In the genomic region with DNA sequence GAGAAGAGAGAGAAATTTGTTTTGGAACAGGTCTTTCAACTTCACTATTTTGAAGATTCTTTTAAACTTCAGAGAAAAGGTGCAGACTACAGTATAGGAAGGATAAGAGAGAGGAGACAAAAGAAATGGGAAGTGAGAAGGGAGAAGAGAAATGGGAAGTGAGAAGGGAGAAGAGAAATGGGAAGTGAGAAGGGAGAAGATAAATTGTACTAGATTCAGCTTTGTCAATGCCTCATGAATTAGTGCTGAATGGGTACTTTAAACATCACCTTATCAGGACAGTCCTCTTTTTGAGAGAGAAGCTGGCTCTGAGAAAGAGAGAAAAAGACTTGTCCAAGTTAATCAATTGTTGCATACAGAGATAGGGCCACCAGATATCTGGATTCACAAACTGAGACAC, we compare ENCODE assay signal across 2 cellular contexts.
TF ChIP-seq lines count a peak whose summit lies in the region.

No MANE protein-coding gene starts in this region.

TF ChIP-seq in HCT116, 20 proteins besides CTCF, POLR2A, EP300 and RAD21:
- no peak for TF ChIP-seq CBX3 (IDR thresholded peaks at IDR 0.05; ENCODE audit: low read depth)
- TF ChIP-seq MAX (IDR thresholded peaks at IDR 0.05): no peak
- TF ChIP-seq CEBPB (IDR thresholded peaks at IDR 0.05; ENCODE audit: low read depth): no peak
- no peak for TF ChIP-seq ZFX (IDR thresholded peaks at IDR 0.05)
- TF ChIP-seq SRF (IDR thresholded peaks at IDR 0.05; ENCODE audit: low read depth): no peak
- no peak for TF ChIP-seq EZH2phosphoT487 (IDR thresholded peaks at IDR 0.05; ENCODE audit: borderline replicate concordance)
- TF ChIP-seq FOSL1 (IDR thresholded peaks at IDR 0.05; ENCODE audit: low read depth): no peak
- TF ChIP-seq REST (IDR thresholded peaks at IDR 0.05; ENCODE audit: low read depth): no peak
- TF ChIP-seq SIN3A (IDR thresholded peaks at IDR 0.05; ENCODE audit: low read depth): no peak
- TF ChIP-seq SP1 (IDR thresholded peaks at IDR 0.05; ENCODE audit: low read depth): no peak

TF ChIP-seq in HepG2, 621 proteins besides CTCF, POLR2A, EP300 and RAD21:
- TF ChIP-seq TRIM24 (CRISPR knock-in tag; IDR thresholded peaks at IDR 0.05) (no peak), HHEX (CRISPR knock-in tag; IDR thresholded peaks at IDR 0.05) (no peak), MAFG (CRISPR knock-in tag; IDR thresholded peaks at IDR 0.05) (no peak), MEF2D (CRISPR knock-in tag; IDR thresholded peaks at IDR 0.05) (no peak), GABPB1 (CRISPR knock-in tag; IDR thresholded peaks at IDR 0.05) (no peak), ZNF841 (CRISPR knock-in tag; IDR thresholded peaks at IDR 0.05; ENCODE audit: borderline replicate concordance) (no peak), SRF (IDR thresholded peaks at IDR 0.05; ENCODE audit: low read depth, low read length) (no peak)
